ENCODE assay signal across 1 cellular context in genomic region chr5:146586752-146587151, GRCh38.
TF ChIP-seq lines count a peak whose summit lies in the region.

No MANE protein-coding gene starts in this region.

TF ChIP-seq in HepG2, 621 proteins besides CTCF, POLR2A, EP300 and RAD21:
- TF ChIP-seq ZNF704 (CRISPR knock-in tag; IDR thresholded peaks at IDR 0.05; ENCODE audit: borderline replicate concordance) (no peak), CEBPB (IDR thresholded peaks at IDR 0.05; ENCODE audit: borderline replicate concordance, low read depth, low read length) (peak; percentile 53)
